Comparison of ENCODE assay signal across 9 cellular contexts in the genomic region with DNA sequence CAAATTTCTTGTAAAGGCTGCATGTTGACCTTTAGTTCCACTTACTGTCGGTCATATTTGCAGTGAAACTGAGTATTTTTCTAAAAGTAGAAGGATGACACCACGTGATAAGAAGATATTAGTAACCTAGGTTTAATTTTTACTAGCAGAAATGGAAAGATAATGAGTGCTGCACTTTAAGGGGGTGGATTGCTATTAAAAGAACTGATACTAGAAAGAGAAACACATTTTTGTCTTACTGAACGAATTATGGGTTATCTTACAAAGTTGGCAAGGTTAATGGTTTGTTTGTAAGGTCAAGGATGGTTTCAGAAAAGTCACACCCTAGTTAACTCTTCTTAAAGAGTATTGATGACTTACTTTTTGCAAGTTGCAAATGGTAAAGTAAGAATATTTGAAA. TPM values are rescaled to one million over a fixed set of nuclear protein-coding genes. Genes with fewer than 3 reads are reported as not detected.
DNase-seq lines count a peak whose midpoint lies in the region; ATAC-seq, FAIRE-seq and TF ChIP-seq lines count a peak whose summit lies in the region.
"Had no signal": no experiment of that assay in that cellular context is flagged by ENCODE, and none has a peak within 500 bp of the region (broad histone marks: within the 10 kb centered on the region; RNA-seq: fewer than 3 reads in every experiment).

No MANE protein-coding gene starts in this region.

- H4K20me1 ChIP-seq in HCT116 (ENCODE audit: insufficient read depth) (peaks cover 5% of the 10 kb centered on the region; the same call in 1 of the 2 replicates), MM.1S (ENCODE audit: insufficient read depth, low read length) (0 out of 2 replicates have a peak, but pooled peaks cover 7% of the 10 kb centered on the region)

- no peaks in the 10 kb centered on the region for H3K36me3 ChIP-seq in HCT116 (ENCODE audit: control insufficient read depth in 1 of 2, insufficient read depth in 2 of 2, low read length in 2 of 2)
- no peaks in the 10 kb centered on the region; the same call in 1 of the 2 replicates for H3K36me3 ChIP-seq in MM.1S (replicated peaks; ENCODE audit: insufficient read depth, low read length)

- TF ChIP-seq CTCF in activated CD8-positive, alpha-beta T cell treated with anti-CD3 and anti-CD28 coated beads for 36 hours (IDR thresholded peaks at IDR 0.05): no peak
- no peak for TF ChIP-seq CTCF in HCT116 (IDR thresholded peaks at IDR 0.05 in 2 of 3, conservative IDR thresholded peaks at IDR 0.05 in 1 of 3; ENCODE audit: borderline replicate concordance in 1 of 3, insufficient read depth in 1 of 3, low read depth in 2 of 3, low read length in 2 of 3)
- TF ChIP-seq CTCF in MM.1S (IDR thresholded peaks at IDR 0.05; ENCODE audit: low read length): no peak
- no peak for TF ChIP-seq CTCF in progenitor cell of endocrine pancreas (IDR thresholded peaks at IDR 0.05; ENCODE audit: unreplicated experiment)
- TF ChIP-seq CTCF in D721Med (IDR thresholded peaks at IDR 0.05; ENCODE audit: insufficient read depth, missing control alignments): no peak

- TF ChIP-seq POLR2A in HCT116 (IDR thresholded peaks at IDR 0.05; ENCODE audit: borderline replicate concordance, extremely low read depth, insufficient read depth, insufficient read length): no peak

- POLR2A ChIA-PET in activated CD8-positive, alpha-beta T cell treated with anti-CD3 and anti-CD28 coated beads for 36 hours (lab: Charles Lee): interaction anchor here (0.7 kb wide), 1 partner anchor 141 kb away, joined by 3 read pairs; the partner anchor contains the start of genes GIN1 and PPIP5K2
- POLR2A ChIA-PET in activated CD8-positive, alpha-beta T cell treated with anti-CD3 and anti-CD28 coated beads, Interleukin-2, amount 10 ng/mL, durations not matched to agents 7 days and 5 days (lab: Charles Lee): no interaction called here
- POLR2A ChIA-PET in HCT116 (lab: Charles Lee): no interaction called here

- TF ChIP-seq RAD21 in HCT116 (IDR thresholded peaks at IDR 0.05; ENCODE audit: low read depth): no peak

- CTCF ChIA-PET in activated CD8-positive, alpha-beta T cell treated with anti-CD3 and anti-CD28 coated beads for 36 hours (lab: Charles Lee): interaction anchor here (0.9 to 1.1 kb wide), 2 partner anchors 36 to 630 kb away, joined by 3 read pairs; no protein-coding TSS in a partner anchor
- CTCF ChIA-PET in activated CD8-positive, alpha-beta T cell treated with anti-CD3 and anti-CD28 coated beads, Interleukin-2, amount 10 ng/mL, durations not matched to agents 7 days and 5 days (lab: Charles Lee): interaction anchor here (0.9 kb wide), 1 partner anchor 36 kb away, joined by 3 read pairs; no protein-coding TSS in a partner anchor
- CTCF ChIA-PET in HCT116 (lab: Charles Lee): no interaction called here

- H2AFZ ChIP-seq in HCT116 (ENCODE audit: low read depth, low read length, poor library complexity, severe bottlenecking) (no peak overlapping the region), MM.1S (ENCODE audit: low read length) (no peak overlapping the region)

- TSS peak; percentile 44 for BruUV-seq in HCT116 (replicated peaks; lab: Mats Ljungman, UMichigan)

- H3F3A ChIP-seq in MM.1S (ENCODE audit: insufficient read depth, low read length): peaks cover 13% of the 10 kb centered on the region; the same call in 1 of the 2 replicates

- H3K27me3 ChIP-seq in HCT116 (ENCODE audit: insufficient read depth, low read length): no peaks in the 10 kb centered on the region
- H3K27me3 ChIP-seq in MM.1S (replicated peaks; ENCODE audit: insufficient read depth, low read length): no peaks in the 10 kb centered on the region

- H3K9me3 ChIP-seq in HCT116 (ENCODE audit: control insufficient read depth in 1 of 2, insufficient read depth in 1 of 2, low read depth in 1 of 2, low read length in 2 of 2) (no peaks in the 10 kb centered on the region), MM.1S (replicated peaks; ENCODE audit: insufficient read depth, low read length) (no peaks in the 10 kb centered on the region)

- FAIRE-seq in D721Med (lab: Jason Lieb, UNC): no peak

- peaks cover 26% of the 10 kb centered on the region for H3K4me1 Mint-ChIP-seq in activated CD8-positive, alpha-beta T cell treated with anti-CD3 and anti-CD28 coated beads for 36 hours (ENCODE audit: low read depth)
- H3K4me1 Mint-ChIP-seq in activated CD8-positive, alpha-beta T cell treated with anti-CD3 and anti-CD28 coated beads, Interleukin-2, amount 10 ng/mL, durations not matched to agents 7 days and 5 days (ENCODE audit: low read depth): peaks cover 30% of the 10 kb centered on the region
- peaks cover 40% of the 10 kb centered on the region for H3K4me1 Mint-ChIP-seq in progenitor cell of endocrine pancreas (ENCODE audit: low read depth)

- H3K79me2 ChIP-seq in HCT116 (ENCODE audit: insufficient read depth, low read length) (peaks cover 63% of the 10 kb centered on the region), MM.1S (ENCODE audit: low read length) (peaks cover 66% of the 10 kb centered on the region)

- H3K27me3 Mint-ChIP-seq in activated CD8-positive, alpha-beta T cell treated with anti-CD3 and anti-CD28 coated beads for 36 hours: no peaks in the 10 kb centered on the region
- H3K27me3 Mint-ChIP-seq in activated CD8-positive, alpha-beta T cell treated with anti-CD3 and anti-CD28 coated beads, Interleukin-2, amount 10 ng/mL, durations not matched to agents 7 days and 5 days (ENCODE audit: low read depth): peaks cover 17% of the 10 kb centered on the region
- no peaks in the 10 kb centered on the region for H3K27me3 Mint-ChIP-seq in progenitor cell of endocrine pancreas

- no peak overlapping the region for H3K27ac Mint-ChIP-seq in activated CD8-positive, alpha-beta T cell treated with anti-CD3 and anti-CD28 coated beads for 36 hours
- no peak overlapping the region for H3K27ac Mint-ChIP-seq in activated CD8-positive, alpha-beta T cell treated with anti-CD3 and anti-CD28 coated beads, Interleukin-2, amount 10 ng/mL, durations not matched to agents 7 days and 5 days
- H3K27ac Mint-ChIP-seq in progenitor cell of endocrine pancreas: no peak overlapping the region

- H3K9me2 ChIP-seq in HCT116 (ENCODE audit: insufficient read depth): no peaks in the 10 kb centered on the region; the same call in 1 of the 2 replicates
- H3K9me2 ChIP-seq in MM.1S (replicated peaks; ENCODE audit: insufficient read depth, low read length): no peaks in the 10 kb centered on the region

- H3K4me3 ChIP-seq in HCT116 (replicated peaks in 1 of 2; ENCODE audit: low read depth in 1 of 2, low read length in 2 of 2) (no peak overlapping the region), MM.1S (ENCODE audit: low read length) (peak overlapping the region; percentile 85)

- H3K36me3 Mint-ChIP-seq in activated CD8-positive, alpha-beta T cell treated with anti-CD3 and anti-CD28 coated beads for 36 hours (ENCODE audit: low read depth): no peaks in the 10 kb centered on the region
- H3K36me3 Mint-ChIP-seq in activated CD8-positive, alpha-beta T cell treated with anti-CD3 and anti-CD28 coated beads, Interleukin-2, amount 10 ng/mL, durations not matched to agents 7 days and 5 days (ENCODE audit: low read depth): peaks cover 4% of the 10 kb centered on the region
- H3K36me3 Mint-ChIP-seq in progenitor cell of endocrine pancreas (ENCODE audit: insufficient read depth): no peaks in the 10 kb centered on the region

- DNase-seq in activated CD8-positive, alpha-beta T cell treated with anti-CD3 and anti-CD28 coated beads for 36 hours: no peak
- DNase-seq in activated CD8-positive, alpha-beta T cell treated with anti-CD3 and anti-CD28 coated beads, Interleukin-2, amount 10 ng/mL, durations not matched to agents 7 days and 5 days: no peak
- DNase-seq in HCT116 (ENCODE audit: low read depth, low spot score): no peak
- DNase-seq in MM.1S: peak; percentile 63
- no peak for DNase-seq in progenitor cell of endocrine pancreas (ENCODE audit: low spot score, unreplicated experiment)
- DNase-seq in DMS114 treated with DMSO at 0.1 percent for 48 hours (lab: John Stamatoyannopoulos, UW; ENCODE audit: unreplicated experiment): no peak
- DNase-seq in NCI-H69 (lab: John Stamatoyannopoulos, UW): no peak
- no peak for DNase-seq in D721Med (ENCODE audit: insufficient read length, low spot score)

- intact Hi-C loops in activated CD8-positive, alpha-beta T cell treated with anti-CD3 and anti-CD28 coated beads for 36 hours (cut with micrococcal nuclease): no loop called here
- intact Hi-C loops in HCT116 (cut with micrococcal nuclease): no loop called here

- peak overlapping the region; percentile 47 for H3K4me3 Mint-ChIP-seq in activated CD8-positive, alpha-beta T cell treated with anti-CD3 and anti-CD28 coated beads for 36 hours
- no peak overlapping the region for H3K4me3 Mint-ChIP-seq in activated CD8-positive, alpha-beta T cell treated with anti-CD3 and anti-CD28 coated beads, Interleukin-2, amount 10 ng/mL, durations not matched to agents 7 days and 5 days
- peak overlapping the region; percentile 54 for H3K4me3 Mint-ChIP-seq in progenitor cell of endocrine pancreas (ENCODE audit: low read depth)

- RAD21 ChIA-PET in HCT116 (lab: Charles Lee; ENCODE audit: low non-redundant PET in 1 of 2, low total read pairs in 2 of 2, uncharacterized antibody in 2 of 2, unreplicated experiment in 2 of 2): no interaction called here

- H3K9me3 Mint-ChIP-seq in activated CD8-positive, alpha-beta T cell treated with anti-CD3 and anti-CD28 coated beads for 36 hours: no peaks in the 10 kb centered on the region
- no peaks in the 10 kb centered on the region for H3K9me3 Mint-ChIP-seq in activated CD8-positive, alpha-beta T cell treated with anti-CD3 and anti-CD28 coated beads, Interleukin-2, amount 10 ng/mL, durations not matched to agents 7 days and 5 days (ENCODE audit: insufficient read depth)
- H3K9me3 Mint-ChIP-seq in progenitor cell of endocrine pancreas (ENCODE audit: low read depth): no peaks in the 10 kb centered on the region

- peaks cover 3 to 25% of the 10 kb centered on the region in 2 experiments for H3K4me1 ChIP-seq in HCT116 (ENCODE audit: control insufficient read depth in 1 of 2, insufficient read depth in 2 of 2, low read length in 2 of 2)
- peaks cover 9% of the 10 kb centered on the region for H3K4me1 ChIP-seq in MM.1S (ENCODE audit: low read length)

- ATAC-seq in activated CD8-positive, alpha-beta T cell treated with anti-CD3 and anti-CD28 coated beads for 36 hours: no peak
- no peak for ATAC-seq in activated CD8-positive, alpha-beta T cell treated with anti-CD3 and anti-CD28 coated beads, Interleukin-2, amount 10 ng/mL, durations not matched to agents 7 days and 5 days
- no peak for ATAC-seq in HCT116

- no peak overlapping the region for H3K27ac ChIP-seq in HCT116 (ENCODE audit: low read depth, low read length)
- H3K27ac ChIP-seq in MM.1S (ENCODE audit: low read length): peak overlapping the region; percentile 82; the same call in 1 of the 2 replicates
- H3K27ac ChIP-seq: epithelial cell of prostate had no signal

- 0 out of 2 replicates have a peak overlapping the region, but pooled peaks have one; percentile 94 for H3K4me2 ChIP-seq in HCT116 (ENCODE audit: low read length)
- H3K4me2 ChIP-seq in MM.1S (ENCODE audit: low read depth, low read length): peak overlapping the region; percentile 83

- H3K9ac ChIP-seq in HCT116 (ENCODE audit: low read length) (no peak overlapping the region), MM.1S (ENCODE audit: low read length) (peak overlapping the region; percentile 79; the same call in 1 of the 2 replicates)

RNA-seq across cellular contexts. Expression of gene MACIR, which starts 2.4 kb away (rescaled TPM):
- total RNA-seq in activated CD8-positive, alpha-beta T cell treated with anti-CD3 and anti-CD28 coated beads for 36 hours: 1 to 10 TPM; 8.6 to 8.8 TPM
- 1 to 10 TPM; 6.7 to 7.6 TPM for total RNA-seq in activated CD8-positive, alpha-beta T cell treated with anti-CD3 and anti-CD28 coated beads, Interleukin-2, amount 10 ng/mL, durations not matched to agents 7 days and 5 days
- total RNA-seq in HCT116 (2021; ENCODE audit: unreplicated experiment) (10.4 TPM), progenitor cell of endocrine pancreas (10.8 and 14.0 TPM in 2 replicates)
- polyA plus RNA-seq in HCT116 (2012): 4.6 and 5.4 TPM in 2 replicates
